In the genomic region with DNA sequence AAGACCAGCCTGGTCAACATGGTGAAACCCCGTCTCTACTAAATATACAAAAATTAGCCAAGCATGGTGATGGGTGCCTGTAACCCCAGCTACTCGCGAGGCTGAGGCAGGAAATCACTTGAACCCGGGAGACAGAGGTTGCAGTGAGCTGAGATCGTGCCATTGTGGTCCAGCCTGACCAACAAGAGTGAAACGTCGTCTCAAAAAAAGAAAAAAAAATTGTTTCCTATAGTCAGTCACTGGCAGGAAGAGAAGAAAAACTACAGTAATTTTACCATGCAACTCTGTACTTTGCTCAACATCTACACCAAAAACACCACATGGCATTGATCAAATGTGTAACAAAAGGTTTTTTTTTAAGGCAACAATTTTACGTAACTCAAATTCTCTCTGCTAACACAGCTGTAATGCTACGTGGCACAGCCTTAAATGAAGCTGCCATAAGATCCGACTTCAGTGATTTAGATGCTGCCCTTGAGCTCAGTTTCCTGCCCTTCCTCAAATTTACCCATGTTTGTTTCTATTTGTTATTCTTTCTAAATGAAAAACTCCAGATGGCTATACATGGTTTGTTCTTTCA, we compare ENCODE assay signal across 22 cellular contexts. TPM values are rescaled to one million over a fixed set of nuclear protein-coding genes. Genes with fewer than 3 reads are reported as not detected.
DNase-seq lines count a peak whose midpoint lies in the region; ATAC-seq and TF ChIP-seq lines count a peak whose summit lies in the region.
"Had no signal": no experiment of that assay in that cellular context is flagged by ENCODE, and none has a peak within 500 bp of the region (broad histone marks: within the 10 kb centered on the region; RNA-seq: fewer than 3 reads in every experiment).

No MANE protein-coding gene starts in this region.

- peaks cover 61% of the 10 kb centered on the region for H3K36me3 ChIP-seq in GM23248 (ENCODE audit: low read depth)

- H2AFZ ChIP-seq in GM23248 = no peak overlapping the region

- intact Hi-C loops in activated CD4-positive, alpha-beta T cell treated with anti-CD3 and anti-CD28 coated beads for 36 hours (cut with DNase I, micrococcal nuclease) = loop anchor here in 1 of 2 experiments (5.0 kb wide), 1 partner anchor 72 kb away; a partner anchor contains a TSS

- ATAC-seq in activated CD4-positive, alpha-beta T cell treated with anti-CD3 and anti-CD28 coated beads for 36 hours = no peak
- ATAC-seq: heart right ventricle, left lung, SK-N-SH treated with all-trans-retinoic acid at 6 μM for 48 hours had no signal

- in situ Hi-C loops in GM23248 (cut with MboI) = no loop called here

- 0 out of 2 replicates have a peak overlapping the region, but pooled peaks have one; percentile 6 for H3K27ac ChIP-seq in GM23248
- H3K27ac ChIP-seq: 22Rv1, heart right ventricle, left lung, neutrophil had no signal

- no peaks in the 10 kb centered on the region for H3K27me3 Mint-ChIP-seq in activated CD4-positive, alpha-beta T cell treated with anti-CD3 and anti-CD28 coated beads for 36 hours
- H3K27me3 Mint-ChIP-seq in nephron progenitor cell (ENCODE audit: low read depth, poor library complexity) = no peaks in the 10 kb centered on the region

- H3K9ac ChIP-seq in GM23248 = peak overlapping the region; percentile 13; the same call in 1 of the 2 replicates

- H3K36me3 Mint-ChIP-seq in activated CD4-positive, alpha-beta T cell treated with anti-CD3 and anti-CD28 coated beads for 36 hours (ENCODE audit: low read depth) = peaks cover 71% of the 10 kb centered on the region
- peaks cover 93% of the 10 kb centered on the region for H3K36me3 Mint-ChIP-seq in nephron progenitor cell (ENCODE audit: low read depth)

- H3K4me2 ChIP-seq in GM23248 (ENCODE audit: unreplicated experiment) = no peak overlapping the region
- H3K4me2 ChIP-seq: smooth muscle cell had no signal

- DNase-seq in activated CD4-positive, alpha-beta T cell treated with anti-CD3 and anti-CD28 coated beads for 36 hours = no peak
- DNase-seq in activated CD4-positive, alpha-beta T cell treated with anti-CD3 and anti-CD28 coated beads, Interleukin-2, amount 50 U/mL, for 1 hour = no peak
- DNase-seq in GM23248 (peak; percentile 32), epidermal melanocyte (ENCODE audit: insufficient read length, low spot score) (peak; percentile 30), nephron progenitor cell (no peak), SKM-1 treated with dmso at 0.1 percent for 144 hours (lab: John Stamatoyannopoulos, UW; ENCODE audit: unreplicated experiment) (no peak), NCI-H345 (lab: John Stamatoyannopoulos, UW) (no peak), DMS153 (lab: John Stamatoyannopoulos, UW) (no peak)
- DNase-seq: activated naive CD4-positive, alpha-beta T cell treated with anti-CD3 and anti-CD28 coated beads, Interleukin-2, amount 50 U/mL, for 16 hours; activated T-cell treated with anti-CD3 and anti-CD28 coated beads for 4 hours; effector memory CD4-positive, alpha-beta T cell; heart right ventricle; left lung; NCI-H1417 treated with DMSO at 0.1 percent for 48 hours; NCI-H2107; NCI-H524; stimulated activated CD4-positive, alpha-beta T cell treated with anti-CD3 and anti-CD28 coated beads, Interleukin-4, amount 100 ng/mL, for 1 hour; trophoblast cell had no signal

- POLR2A ChIA-PET in activated CD4-positive, alpha-beta T cell treated with anti-CD3 and anti-CD28 coated beads for 36 hours (lab: Charles Lee) = no interaction called here

- H3K9me3 ChIP-seq in GM23248 (ENCODE audit: low read depth) = no peaks in the 10 kb centered on the region
- H3K9me3 ChIP-seq: heart right ventricle, left lung, neutrophil had no signal

- H3K4me1 ChIP-seq in GM23248 (ENCODE audit: insufficient read depth) = peaks cover 8% of the 10 kb centered on the region
- H3K4me1 ChIP-seq: left lung had no signal

- no peaks in the 10 kb centered on the region for H3K9me2 ChIP-seq in GM23248 (ENCODE audit: insufficient read depth)

- H3K79me2 ChIP-seq in GM23248 (ENCODE audit: insufficient read depth) = peaks cover 72% of the 10 kb centered on the region

- no peaks in the 10 kb centered on the region for H4K20me1 ChIP-seq in GM23248 (ENCODE audit: insufficient read depth)

- H3K4me1 Mint-ChIP-seq in activated CD4-positive, alpha-beta T cell treated with anti-CD3 and anti-CD28 coated beads for 36 hours = peaks cover 18% of the 10 kb centered on the region
- peaks cover 35% of the 10 kb centered on the region for H3K4me1 Mint-ChIP-seq in nephron progenitor cell

- H3F3A ChIP-seq in GM23248 (ENCODE audit: insufficient read depth) = peaks cover 35% of the 10 kb centered on the region

- no peak overlapping the region for H3K4me3 Mint-ChIP-seq in activated CD4-positive, alpha-beta T cell treated with anti-CD3 and anti-CD28 coated beads for 36 hours
- peak overlapping the region; percentile 47 for H3K4me3 Mint-ChIP-seq in nephron progenitor cell

- H3K27ac Mint-ChIP-seq in activated CD4-positive, alpha-beta T cell treated with anti-CD3 and anti-CD28 coated beads for 36 hours = peak overlapping the region; percentile 24
- peak overlapping the region; percentile 96 for H3K27ac Mint-ChIP-seq in nephron progenitor cell

- CTCF ChIA-PET in activated CD4-positive, alpha-beta T cell treated with anti-CD3 and anti-CD28 coated beads for 36 hours (lab: Charles Lee) = interaction anchor here (0.9 to 1.7 kb wide), 2 partner anchors 12 to 54 kb away, joined by 3 to 7 read pairs; no protein-coding TSS in a partner anchor

- no peak overlapping the region for H3K4me3 ChIP-seq in GM23248
- H3K4me3 ChIP-seq: heart right ventricle, left lung, smooth muscle cell had no signal

- H3K27me3 ChIP-seq in GM23248 (replicated peaks; ENCODE audit: insufficient read depth) = no peaks in the 10 kb centered on the region
- H3K27me3 ChIP-seq: heart right ventricle, left lung, neutrophil had no signal

- H3K9me3 Mint-ChIP-seq in activated CD4-positive, alpha-beta T cell treated with anti-CD3 and anti-CD28 coated beads for 36 hours (ENCODE audit: low read depth) = no peaks in the 10 kb centered on the region
- H3K9me3 Mint-ChIP-seq in nephron progenitor cell = no peaks in the 10 kb centered on the region

- TF ChIP-seq CTCF in nephron progenitor cell (IDR thresholded peaks at IDR 0.05) = no peak

- WGBS in GM23248 (ENCODE audit: low coverage in 1 of 2, low lambda C conversion rate in 2 of 2, missing lambda C conversion rate in 2 of 2), 2 experiments = 49 to 52% methylated on average over 10 of the region's 10 CpGs

RNA-seq across cellular contexts. Expression of a gene that starts 40.2 kb away (rescaled TPM):
- total RNA-seq in activated CD4-positive, alpha-beta T cell treated with anti-CD3 and anti-CD28 coated beads for 36 hours = 100 to 1,000 TPM; 265 to 348 TPM
- total RNA-seq in GM23248 (2014; rRNA removed; shearing (Covaris generic)) = 82.8 and 93.1 TPM in 2 replicates
- polyA plus RNA-seq in GM23248 (2016; fragmentation: Nextera tagmentation; extraction: Ambion mirVana) = 35.5 and 35.6 TPM in 2 replicates

Comparison
In these comparisons a context has a peak if more than half of its experiments do, and no peak if none do; other contexts are left out.
1. DNase-seq: peak in GM23248 (single experiment) and epidermal melanocyte (single experiment); none in activated CD4-positive, alpha-beta T cell treated with anti-CD3 and anti-CD28 coated beads for 36 hours (single experiment), activated CD4-positive, alpha-beta T cell treated with anti-CD3 and anti-CD28 coated beads, Interleukin-2, amount 50 U/mL, for 1 hour (single experiment), nephron progenitor cell (single experiment), SKM-1 treated with dmso at 0.1 percent for 144 hours (single experiment), NCI-H345 (single experiment) and DMS153 (single experiment).